In the genomic region with DNA sequence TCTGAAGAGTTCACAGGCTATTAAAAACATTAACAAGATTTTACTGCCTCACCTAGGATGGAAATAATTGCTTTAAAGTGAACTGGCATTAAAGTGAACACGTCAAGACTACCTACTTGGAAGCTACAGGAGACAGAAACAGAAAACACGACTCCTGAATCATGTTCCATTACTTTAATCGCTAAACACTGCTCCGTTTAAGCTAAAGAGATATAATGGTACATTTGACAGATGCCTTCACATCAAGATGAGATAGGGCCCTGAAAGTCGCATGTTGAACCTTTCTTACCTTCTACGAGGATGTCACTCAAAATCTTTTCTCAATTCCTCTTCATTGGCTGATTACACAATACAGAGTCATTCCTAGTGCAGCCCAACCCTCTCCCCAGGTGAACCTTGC, we compare ENCODE assay signal across 9 cellular contexts.
"Had no signal": no experiment of that assay in that cellular context is flagged by ENCODE, and none has a peak within 500 bp of the region (broad histone marks: within the 10 kb centered on the region; RNA-seq: fewer than 3 reads in every experiment).

No MANE protein-coding gene starts in this region.

- H3K9me3 ChIP-seq: HAP-1 had no signal

- H3K4me3 ChIP-seq: GM23248, GM23338, HAP-1 had no signal

- H3K9me3 Mint-ChIP-seq: GM23338, H9, HFFc6 had no signal

- H3K4me3 Mint-ChIP-seq: GM23338, H9, HFFc6 had no signal

- ATAC-seq: GM23338, HCT116 had no signal

- DNase-seq: GM23248, GOT3, H7, H9, HCEC 1CT, HFFc6 had no signal

- H3K27ac Mint-ChIP-seq: GM23338, H9, HFFc6 had no signal

- H3K27ac ChIP-seq: GM23248 had no signal

- H3K36me3 ChIP-seq: HAP-1 had no signal

- H3K9ac ChIP-seq: GM23248 had no signal

- H2AFZ ChIP-seq: GM23248, GM23338 had no signal

- H3K4me2 ChIP-seq: GM23338 had no signal
